Comparison of ENCODE assay signal across 12 cellular contexts in the genomic region with DNA sequence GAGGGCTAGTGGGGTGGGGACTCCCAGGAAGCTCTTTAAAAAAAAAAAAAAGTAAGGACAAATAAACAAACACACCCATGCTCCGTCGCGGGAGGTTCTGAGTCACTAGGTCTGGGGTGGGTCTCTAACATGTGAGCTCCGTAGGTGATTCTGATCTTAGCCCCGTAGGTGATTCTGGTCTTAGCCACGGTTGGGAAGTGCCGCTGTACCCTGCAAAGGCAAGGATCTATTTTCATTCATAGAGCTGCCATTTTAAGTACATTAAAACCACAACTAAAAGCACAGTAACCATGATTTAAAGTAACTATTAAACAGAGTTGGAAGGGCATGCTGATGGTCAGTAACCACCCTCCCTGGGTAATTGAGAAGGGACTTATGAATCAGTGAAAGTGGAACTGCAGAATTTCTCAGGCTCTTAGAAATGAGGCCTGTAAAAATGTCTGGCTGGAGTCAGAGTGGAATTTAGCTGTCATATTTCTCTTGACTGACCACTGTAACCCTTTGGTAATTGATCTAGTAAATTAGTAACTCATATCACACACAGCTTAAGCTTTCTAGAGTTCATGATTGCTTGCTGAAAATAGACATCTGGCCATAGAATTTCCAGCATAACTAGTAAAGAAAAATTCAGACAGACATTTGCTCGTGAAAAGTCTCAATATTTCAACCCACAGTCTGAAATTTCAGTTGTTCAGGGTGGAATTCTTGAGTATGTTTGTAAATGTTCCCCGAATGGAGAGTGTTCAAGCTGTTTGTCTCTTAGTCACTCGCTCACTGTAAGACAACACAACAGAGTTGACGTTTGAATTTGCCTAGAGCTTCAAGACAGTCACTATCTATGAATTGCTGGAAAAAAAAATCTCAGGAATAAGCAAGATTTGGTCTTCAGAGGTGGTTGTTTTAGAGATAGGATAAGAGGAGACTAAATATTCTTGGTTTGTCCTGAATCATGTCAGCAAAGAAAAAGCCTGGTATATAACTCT. TPM values are rescaled to one million over a fixed set of nuclear protein-coding genes. Genes with fewer than 3 reads are reported as not detected.
DNase-seq lines count a peak whose midpoint lies in the region; ATAC-seq, FAIRE-seq and TF ChIP-seq lines count a peak whose summit lies in the region.
"Had no signal": no experiment of that assay in that cellular context is flagged by ENCODE, and none has a peak within 500 bp of the region (broad histone marks: within the 10 kb centered on the region; RNA-seq: fewer than 3 reads in every experiment).

No MANE protein-coding gene starts in this region.

- no peak overlapping the region for H3K4me3 ChIP-seq in Caco-2 (ENCODE audit: low read depth, low read length)
- H3K4me3 ChIP-seq in H1 (ENCODE audit: extremely low read depth in 1 of 4, insufficient read depth in 2 of 4, low read depth in 3 of 4, low read length in 4 of 4): no peak overlapping the region
- H3K4me3 ChIP-seq: BLaER1 treated with 17β-estradiol and CSF1 and Interleukin-3, amounts not matched to agents 10 nM and 100 nM had no signal

- no peak overlapping the region for H3K23ac ChIP-seq in H1 (ENCODE audit: insufficient read length)

- H3K4me2 ChIP-seq in H1 (ENCODE audit: insufficient read depth in 1 of 2, low read depth in 2 of 2, low read length in 2 of 2): no peak overlapping the region
- H3K4me2 ChIP-seq: BLaER1 treated with 17β-estradiol and CSF1 and Interleukin-3, amounts not matched to agents 10 nM and 100 nM had no signal

- intact Hi-C loops in Caco-2 (cut with micrococcal nuclease; ENCODE audit: unreplicated experiment): loop anchor here (2.0 kb wide), 1 partner anchor 17 kb away; no protein-coding TSS in a partner anchor

- H4K91ac ChIP-seq in H1 (replicated peaks; ENCODE audit: insufficient read length, low read length): no peak overlapping the region

- no peak overlapping the region for H2AFZ ChIP-seq in H1 (ENCODE audit: low read length)

- FAIRE-seq in H1 (lab: Jason Lieb, UNC): no peak

- no peak overlapping the region for H2BK20ac ChIP-seq in H1 (ENCODE audit: low read length)

- no peak overlapping the region for H3K27ac ChIP-seq in H1 (ENCODE audit: low read depth, low read length)
- H3K27ac ChIP-seq: BLaER1 treated with 17β-estradiol and CSF1 and Interleukin-3, amounts not matched to agents 10 nM and 100 nM had no signal

- no peak for ATAC-seq in GM21447 (IDR thresholded peaks at IDR 0.05; ENCODE audit: unreplicated experiment)
- ATAC-seq: activated CD4-positive, CD25-positive, alpha-beta regulatory T cell treated with anti-CD3 and anti-CD28 coated beads, Interleukin-2, amount 50 U/mL, for 24 hours had no signal

- H2BK120ac ChIP-seq in H1 (replicated peaks; ENCODE audit: low read depth, low read length): no peak overlapping the region

- H2AK5ac ChIP-seq in H1 (ENCODE audit: low read depth, low read length): no peak overlapping the region

- H3K18ac ChIP-seq in H1 (ENCODE audit: extremely low read depth, low read length): no peak overlapping the region

- H4K5ac ChIP-seq in H1 (ENCODE audit: insufficient read length, low read depth, low read length): no peak overlapping the region

- no peak overlapping the region for H3K56ac ChIP-seq in H1 (replicated peaks; ENCODE audit: insufficient read length, low read depth, low read length)

- peak overlapping the region; percentile 87 for H3K27ac Mint-ChIP-seq in Caco-2 (ENCODE audit: unreplicated experiment)

- BruUV-seq in Caco-2 (replicated peaks; lab: Mats Ljungman, UMichigan): no TSS peak

- CTCF ChIA-PET in Caco-2 (lab: Charles Lee) (interaction anchor here (1.0 kb wide), 1 partner anchor 104 kb away, joined by 3 read pairs; no protein-coding TSS in a partner anchor), H1 (lab: Charles Lee; ENCODE audit: partially characterized antibody) (interaction anchor here (0.6 to 1.6 kb wide), 3 partner anchors 12 to 178 kb away, joined by 3 to 6 read pairs (median 3); no protein-coding TSS in a partner anchor)

- H3K23me2 ChIP-seq in H1 (ENCODE audit: low read depth, low read length): peaks cover 4% of the 10 kb centered on the region; the same call in 1 of the 2 replicates

- H3K9me3 Mint-ChIP-seq in Caco-2 (ENCODE audit: unreplicated experiment): no peaks in the 10 kb centered on the region

- H3K36me3 Mint-ChIP-seq in Caco-2 (ENCODE audit: insufficient read depth, unreplicated experiment): peaks cover 4% of the 10 kb centered on the region

- H3K36me3 ChIP-seq in Caco-2 (ENCODE audit: control insufficient read depth, insufficient read depth, low read length): no peaks in the 10 kb centered on the region
- no peaks in the 10 kb centered on the region for H3K36me3 ChIP-seq in H1 (ENCODE audit: control insufficient read depth in 2 of 4, insufficient read depth in 4 of 4, low read length in 3 of 4)
- H3K36me3 ChIP-seq: BLaER1 treated with 17β-estradiol and CSF1 and Interleukin-3, amounts not matched to agents 10 nM and 100 nM had no signal

- H3K9ac ChIP-seq in H1 (replicated peaks in 1 of 4; ENCODE audit: extremely low read depth in 1 of 4, low read depth in 3 of 4, low read length in 3 of 4): no peak overlapping the region
- H3K9ac ChIP-seq: BLaER1 treated with 17β-estradiol and CSF1 and Interleukin-3, amounts not matched to agents 10 nM and 100 nM had no signal

- H3K27me3 Mint-ChIP-seq in Caco-2 (ENCODE audit: insufficient read depth, unreplicated experiment): no peaks in the 10 kb centered on the region

- peak overlapping the region; percentile 64 for H3K4me3 Mint-ChIP-seq in Caco-2 (ENCODE audit: unreplicated experiment)

- TF ChIP-seq POLR2A in H1 (IDR thresholded peaks at IDR 0.05; ENCODE audit: control extremely low read depth in 1 of 2, low read depth in 2 of 2, low read length in 2 of 2): no peak

- no peak for TF ChIP-seq EP300 in H1 (IDR thresholded peaks at IDR 0.05; ENCODE audit: borderline replicate concordance in 1 of 2, low read depth in 2 of 2, low read length in 2 of 2)

- H2BK15ac ChIP-seq in H1 (ENCODE audit: low read length): no peak overlapping the region

- POLR2A ChIA-PET in Caco-2 (lab: Charles Lee) (interaction anchor here (0.5 to 0.7 kb wide), 3 partner anchors 12 to 356 kb away, joined by 3 to 7 read pairs (median 4); no protein-coding TSS in a partner anchor), H1 (lab: Charles Lee; ENCODE audit: partially characterized antibody) (interaction anchor here (0.8 kb wide), 1 partner anchor 36 kb away, joined by 3 read pairs; no protein-coding TSS in a partner anchor)

- no peaks in the 10 kb centered on the region for H4K20me1 ChIP-seq in H1 (replicated peaks in 1 of 2; ENCODE audit: control insufficient read depth in 1 of 2, insufficient read depth in 2 of 2, low read length in 2 of 2)
- H4K20me1 ChIP-seq: BLaER1 treated with 17β-estradiol and CSF1 and Interleukin-3, amounts not matched to agents 10 nM and 100 nM had no signal

- H3K4ac ChIP-seq in H1 (replicated peaks; ENCODE audit: insufficient read length, low read depth, low read length): no peak overlapping the region

- H3K79me1 ChIP-seq in H1 (ENCODE audit: low read depth, low read length): no peaks in the 10 kb centered on the region

- H3K79me2 ChIP-seq in H1 (ENCODE audit: control insufficient read depth in 1 of 2, insufficient read depth in 2 of 2, low read length in 2 of 2): no peaks in the 10 kb centered on the region

- peaks cover 10% of the 10 kb centered on the region for H3K4me1 ChIP-seq in Caco-2
- H3K4me1 ChIP-seq in H1 (replicated peaks in 1 of 4; ENCODE audit: control insufficient read depth in 3 of 4, insufficient read depth in 4 of 4, low read length in 3 of 4): peaks cover 2 to 12% (median 6%) of the 10 kb centered on the region in 4 experiments; a peak in 5 of 7 replicates

- no peak overlapping the region for H4K8ac ChIP-seq in H1 (ENCODE audit: extremely low read depth, insufficient read depth, low read length)

- H3K27me3 ChIP-seq in Caco-2 (replicated peaks; ENCODE audit: control insufficient read depth, insufficient read depth, low read length): no peaks in the 10 kb centered on the region
- H3K27me3 ChIP-seq in H1 (replicated peaks in 1 of 4; ENCODE audit: control insufficient read depth in 3 of 4, extremely low read depth in 1 of 4, insufficient read depth in 3 of 4, low read length in 3 of 4): peaks cover 10 to 32% (median 27%) of the 10 kb centered on the region in 4 experiments
- H3K27me3 ChIP-seq: BLaER1 treated with 17β-estradiol and CSF1 and Interleukin-3, amounts not matched to agents 10 nM and 100 nM had no signal

- no peak for TF ChIP-seq CTCF in Caco-2 (IDR thresholded peaks at IDR 0.05; ENCODE audit: insufficient read depth in 1 of 2, low read depth in 1 of 2, low read length in 1 of 2, severe bottlenecking in 1 of 2, unreplicated experiment in 1 of 2)
- no peak for TF ChIP-seq CTCF in H1 (IDR thresholded peaks at IDR 0.05; ENCODE audit: control extremely low read depth in 1 of 3, insufficient read depth in 1 of 3, low read depth in 1 of 3, low read length in 3 of 3)

- H3K14ac ChIP-seq in H1 (ENCODE audit: insufficient read length): no peak overlapping the region

- DNase-seq in Caco-2: peak; percentile 47 to 71
- peak; percentile 60 for DNase-seq in HK-2 (ENCODE audit: unreplicated experiment)
- DNase-seq in H1 (ENCODE audit: low read depth in 1 of 2, low spot score in 2 of 2): peak in 1 of 2 experiments; percentile 25
- peak; percentile 81 for DNase-seq in mucosa of gallbladder (ENCODE audit: low spot score)
- no peak for DNase-seq in COR-L47 (lab: John Stamatoyannopoulos, UW)
- no peak for DNase-seq in RKO (ENCODE audit: low spot score)
- no peak for DNase-seq in GM19240 (ENCODE audit: insufficient read length, low spot score)
- DNase-seq: NCI-H526 treated with DMSO at 0.1 percent for 48 hours; stimulated activated CD4-positive, alpha-beta T cell treated with anti-CD3 and anti-CD28 coated beads, Interleukin-2, amount 100 ng/mL, for 24 hours had no signal

- no peak for TF ChIP-seq RAD21 in H1 (IDR thresholded peaks at IDR 0.05 in 1 of 2, conservative IDR thresholded peaks at IDR 0.05 in 1 of 2; ENCODE audit: low read depth in 2 of 2, low read length in 2 of 2)

- WGBS in H1 (ENCODE audit: extremely low coverage in 1 of 2, insufficient coverage in 1 of 2, insufficient read length in 1 of 2, insufficient replicate concordance in 2 of 2, low coverage in 1 of 2, low lambda C conversion rate in 2 of 2, missing lambda C conversion rate in 1 of 2), 2 experiments: 44% methylated on average over 11 of the region's 11 CpGs; no CpG with 5 or more reads in 1 of the 2 experiments

- H3K4me1 Mint-ChIP-seq in Caco-2 (ENCODE audit: low read depth, unreplicated experiment): peaks cover 27% of the 10 kb centered on the region

- no peak overlapping the region for H2BK5ac ChIP-seq in H1 (ENCODE audit: low read depth, low read length)

- H2BK12ac ChIP-seq in H1 (ENCODE audit: low read depth, low read length): no peak overlapping the region

- H3K9me3 ChIP-seq in Caco-2: no peaks in the 10 kb centered on the region
- H3K9me3 ChIP-seq in H1 (ENCODE audit: insufficient read depth in 2 of 2, low read depth in 1 of 2, low read length in 1 of 2): no peaks in the 10 kb centered on the region
- H3K9me3 ChIP-seq: BLaER1 treated with 17β-estradiol and CSF1 and Interleukin-3, amounts not matched to agents 10 nM and 100 nM had no signal

RNA-seq across cellular contexts. Expression of a gene that starts 34.2 kb away (rescaled TPM):
- total RNA-seq in Caco-2 (2022) (45.4 and 50.9 TPM in 2 replicates), mucosa of gallbladder (35.3 TPM)
- total RNA-seq in H1 (2021; fragmentation: NEBNext Ultra II Directional; extraction: Animal tissue kit (Norgen Biotek cat#: 25700)): 63.7 and 67.3 TPM in 2 replicates
- polyA plus RNA-seq in H1 (2011; rRNA removed): 33.9 and 52.6 TPM in 2 replicates
- 15.1 TPM for polyA plus RNA-seq in H1 (2011; cell fraction: cytosol; rRNA removed)
- 89.0 TPM for polyA plus RNA-seq in H1 (2011; cell fraction: nucleus; rRNA removed)
- polyA plus RNA-seq in H1 (2012, experiment 1 of 2): 60.9 to 109 TPM (median 93.0 TPM) in 4 replicates
- polyA plus RNA-seq in H1 (2012, experiment 2 of 2): 26.5 TPM
- polyA plus RNA-seq in H1 (2013, experiment 1 of 2): 79.6 TPM
- polyA plus RNA-seq in H1 (2013, experiment 2 of 2): 75.5 TPM
- polyA minus RNA-seq in H1 (2011; rRNA and poly(A)+ RNA removed): 33.9 and 38.1 TPM in 2 replicates
- polyA minus RNA-seq in H1 (2011; cell fraction: cytosol; rRNA and poly(A)+ RNA removed): 58.9 TPM
- 106 TPM for polyA minus RNA-seq in H1 (2011; cell fraction: nucleus; rRNA and poly(A)+ RNA removed)

Comparison
In these comparisons a context has a peak if more than half of its experiments do, and no peak if none do; other contexts are left out.
1. DNase-seq: peak in Caco-2 (2 of 2), HK-2 (single experiment) and mucosa of gallbladder (single experiment); none in COR-L47 (single experiment), RKO (single experiment) and GM19240 (single experiment).